Comparison of ENCODE assay signal across 3 cellular contexts in the genomic region with DNA sequence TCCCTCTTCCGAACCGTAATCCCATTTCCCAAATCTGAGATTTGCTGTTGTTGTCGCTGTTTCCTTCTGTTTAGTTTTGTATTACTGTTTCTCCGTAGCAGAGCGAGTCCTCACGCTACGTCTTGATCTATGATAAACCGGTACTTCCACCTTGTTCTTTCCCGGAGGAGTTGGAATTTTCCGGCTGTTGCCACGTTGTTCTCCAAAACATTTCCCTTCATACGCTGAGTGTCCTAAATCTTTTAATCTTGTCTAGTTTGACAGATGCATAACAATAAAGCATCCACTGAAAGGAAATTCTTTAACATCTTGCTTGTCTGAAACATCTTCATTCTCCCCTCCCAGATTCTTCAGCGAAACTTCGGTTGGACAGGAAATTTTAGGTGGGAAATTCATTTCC. TPM values are rescaled to one million over a fixed set of nuclear protein-coding genes. Genes with fewer than 3 reads are reported as not detected.
"Had no signal": no experiment of that assay in that cellular context is flagged by ENCODE, and none has a peak within 500 bp of the region (broad histone marks: within the 10 kb centered on the region; RNA-seq: fewer than 3 reads in every experiment).

No MANE protein-coding gene starts in this region.

RNA-seq across cellular contexts. Expression of a gene that starts 0.8 kb away (rescaled TPM):
- total RNA-seq: LHCN-M2, M059J, MCF 10A had no signal

RNA-seq across cellular contexts. Expression of a gene that starts 5.8 kb away (rescaled TPM):
- total RNA-seq: LHCN-M2, M059J, MCF 10A had no signal

RNA-seq across cellular contexts. Expression of a gene that starts 7.4 kb away (rescaled TPM):
- total RNA-seq: LHCN-M2, M059J, MCF 10A had no signal

RNA-seq across cellular contexts. Expression of a gene that starts 12.3 kb away (rescaled TPM):
- total RNA-seq: LHCN-M2, M059J, MCF 10A had no signal

RNA-seq across cellular contexts. Expression of a gene that starts 18.9 kb away (rescaled TPM):
- total RNA-seq: LHCN-M2, M059J, MCF 10A had no signal
